Comparison of ENCODE assay signal across 16 cellular contexts in genomic region chr3:72818915-72819314, GRCh38. TPM values are rescaled to one million over a fixed set of nuclear protein-coding genes. Genes with fewer than 3 reads are reported as not detected.
DNase-seq lines count a peak whose midpoint lies in the region; ATAC-seq and TF ChIP-seq lines count a peak whose summit lies in the region.
"Had no signal": no experiment of that assay in that cellular context is flagged by ENCODE, and none has a peak within 500 bp of the region (broad histone marks: within the 10 kb centered on the region; RNA-seq: fewer than 3 reads in every experiment).

No MANE protein-coding gene starts in this region.

- H3K4me1 ChIP-seq in SK-N-SH (ENCODE audit: control insufficient read depth in 1 of 2, insufficient read depth in 2 of 2, low read depth in 1 of 2, low read length in 1 of 2): peaks cover 21 to 25% of the 10 kb centered on the region in 2 experiments

- no peak for TF ChIP-seq CTCF in SK-N-SH (IDR thresholded peaks at IDR 0.05)
- TF ChIP-seq CTCF in fibroblast of mammary gland (conservative IDR thresholded peaks at IDR 0.05; ENCODE audit: control insufficient read depth, insufficient read depth, low read depth, low read length): no peak

- peak overlapping the region in 1 of 2 experiments; percentile 61; a peak in 2 of 4 replicates for H3K27ac ChIP-seq in SK-N-SH (ENCODE audit: low read depth in 2 of 2, low read length in 1 of 2)
- H3K27ac ChIP-seq: C4-2B, SJCRH30 had no signal

- no peaks in the 10 kb centered on the region; the same call in 1 of the 2 replicates for H3K79me2 ChIP-seq in SK-N-SH (ENCODE audit: insufficient read depth)

- no peak overlapping the region for H3K4me3 Mint-ChIP-seq in activated T-cell treated with anti-CD3 and anti-CD28 coated beads, Interleukin-2, amount 50 U/mL, for 72 hours
- H3K4me3 Mint-ChIP-seq in stimulated activated naive CD8-positive, alpha-beta T cell treated with anti-CD3 and anti-CD28 coated beads, Interleukin-15, amount 100 ng/mL, for 72 hours: no peak overlapping the region
- H3K4me3 Mint-ChIP-seq: activated B cell treated with CpG ODN at 0.5 μM for 24 hours, GM23338, type B pancreatic cell had no signal

- TF ChIP-seq EP300 in SK-N-SH (IDR thresholded peaks at IDR 0.05; ENCODE audit: borderline replicate concordance in 1 of 2, low read depth in 1 of 2, low read length in 1 of 2): no peak

- H3K36me3 Mint-ChIP-seq in activated T-cell treated with anti-CD3 and anti-CD28 coated beads, Interleukin-2, amount 50 U/mL, for 72 hours (ENCODE audit: insufficient read depth in 2 of 2): peaks cover 0 to 12% of the 10 kb centered on the region in 2 donors

- H3K9me3 ChIP-seq in SK-N-SH: no peaks in the 10 kb centered on the region
- H3K9me3 ChIP-seq: SJCRH30 had no signal

- TF ChIP-seq RAD21 in SK-N-SH (IDR thresholded peaks at IDR 0.05; ENCODE audit: low read length): no peak

- peak; percentile 51 to 61 for ATAC-seq in activated T-cell treated with anti-CD3 and anti-CD28 coated beads, Interleukin-2, amount 50 U/mL, for 72 hours (replicated peaks in 1 of 2)
- peak; percentile 54 for ATAC-seq in stimulated activated naive CD8-positive, alpha-beta T cell treated with anti-CD3 and anti-CD28 coated beads, Interleukin-15, amount 100 ng/mL, for 72 hours
- ATAC-seq in HG02884 (IDR thresholded peaks at IDR 0.05; ENCODE audit: unreplicated experiment) (no peak), HG02885 (IDR thresholded peaks at IDR 0.05; ENCODE audit: poor library complexity, unreplicated experiment) (no peak)
- ATAC-seq: GM23338 had no signal

- no peaks in the 10 kb centered on the region for H3K27me3 ChIP-seq in SK-N-SH (ENCODE audit: insufficient read depth)
- H3K27me3 ChIP-seq: SJCRH30 had no signal

- H3K4me2 ChIP-seq in SK-N-SH: peak overlapping the region; percentile 18; the same call in 1 of the 2 replicates
- H3K4me2 ChIP-seq: GM23338 had no signal

- peaks cover 26% of the 10 kb centered on the region for H3F3A ChIP-seq in SK-N-SH (replicated peaks; ENCODE audit: insufficient read depth)

- H3K4me3 ChIP-seq in SK-N-SH (ENCODE audit: low read depth in 2 of 2, low read length in 1 of 2) (no peak overlapping the region), fibroblast of mammary gland (ENCODE audit: control insufficient read depth, low read depth, low read length) (no peak overlapping the region)
- H3K4me3 ChIP-seq: GM23338, SJCRH30 had no signal

- H3K27me3 Mint-ChIP-seq in activated T-cell treated with anti-CD3 and anti-CD28 coated beads, Interleukin-2, amount 50 U/mL, for 72 hours (ENCODE audit: low read depth): no peaks in the 10 kb centered on the region
- H3K27me3 Mint-ChIP-seq in stimulated activated naive CD8-positive, alpha-beta T cell treated with anti-CD3 and anti-CD28 coated beads, Interleukin-15, amount 100 ng/mL, for 72 hours: no peaks in the 10 kb centered on the region
- H3K27me3 Mint-ChIP-seq: activated B cell treated with CpG ODN at 0.5 μM for 24 hours, type B pancreatic cell had no signal

- H3K27ac Mint-ChIP-seq in activated T-cell treated with anti-CD3 and anti-CD28 coated beads, Interleukin-2, amount 50 U/mL, for 72 hours: no peak overlapping the region
- no peak overlapping the region for H3K27ac Mint-ChIP-seq in stimulated activated naive CD8-positive, alpha-beta T cell treated with anti-CD3 and anti-CD28 coated beads, Interleukin-15, amount 100 ng/mL, for 72 hours
- H3K27ac Mint-ChIP-seq: activated B cell treated with CpG ODN at 0.5 μM for 24 hours, GM23338, type B pancreatic cell had no signal

- H3K4me1 Mint-ChIP-seq in activated T-cell treated with anti-CD3 and anti-CD28 coated beads, Interleukin-2, amount 50 U/mL, for 72 hours (ENCODE audit: low read depth): peaks cover 20% of the 10 kb centered on the region
- H3K4me1 Mint-ChIP-seq in stimulated activated naive CD8-positive, alpha-beta T cell treated with anti-CD3 and anti-CD28 coated beads, Interleukin-15, amount 100 ng/mL, for 72 hours: peaks cover 25% of the 10 kb centered on the region

- peak; percentile 12 to 37 for DNase-seq in activated T-cell treated with anti-CD3 and anti-CD28 coated beads, Interleukin-2, amount 50 U/mL, for 72 hours
- no peak for DNase-seq in activated T-cell treated with anti-CD3 and anti-CD28 coated beads, Interleukin-2, amount 50 U/mL, for 1 hour
- DNase-seq in SK-N-SH (no peak), fibroblast of mammary gland (ENCODE audit: low read depth) (peak; percentile 97), A172 (ENCODE audit: low spot score) (no peak)
- DNase-seq in stimulated activated naive CD8-positive, alpha-beta T cell treated with anti-CD3 and anti-CD28 coated beads, Interleukin-15, amount 100 ng/mL, for 72 hours: peak in 1 of 2 donors; percentile 32
- DNase-seq: activated B cell treated with CpG ODN at 0.5 μM for 24 hours; effector CD4-positive, alpha-beta T cell; NCI-H1092; NCI-H526; SJCRH30 had no signal

- POLR2A ChIA-PET in SK-N-SH (lab: Yijun Ruan, JAX): no interaction called here

- no peaks in the 10 kb centered on the region for H3K9me2 ChIP-seq in SK-N-SH

- no peak overlapping the region for H3K9ac ChIP-seq in SK-N-SH

- H3K9me3 Mint-ChIP-seq in activated T-cell treated with anti-CD3 and anti-CD28 coated beads, Interleukin-2, amount 50 U/mL, for 72 hours: no peaks in the 10 kb centered on the region
- no peaks in the 10 kb centered on the region for H3K9me3 Mint-ChIP-seq in stimulated activated naive CD8-positive, alpha-beta T cell treated with anti-CD3 and anti-CD28 coated beads, Interleukin-15, amount 100 ng/mL, for 72 hours
- H3K9me3 Mint-ChIP-seq: activated B cell treated with CpG ODN at 0.5 μM for 24 hours, GM23338, type B pancreatic cell had no signal

- WGBS in SK-N-SH (ENCODE audit: low lambda C conversion rate): 95% methylated on average over 1 of the region's 1 CpG

- H4K20me1 ChIP-seq in SK-N-SH (ENCODE audit: insufficient read depth): peaks cover 31% of the 10 kb centered on the region

- H3K36me3 ChIP-seq in SK-N-SH (replicated peaks in 1 of 2; ENCODE audit: control insufficient read depth in 1 of 2, insufficient read depth in 2 of 2, low read length in 1 of 2): peaks cover 26 to 50% of the 10 kb centered on the region in 2 experiments
- H3K36me3 ChIP-seq: SJCRH30 had no signal

- H2AFZ ChIP-seq in SK-N-SH (ENCODE audit: low read depth): no peak overlapping the region
- H2AFZ ChIP-seq: GM23338 had no signal

- CTCF ChIA-PET in SK-N-SH (lab: Yijun Ruan, JAX): interaction anchor here (0.6 to 7.3 kb wide), 19 partner anchors 8 to 1089 kb away, joined by 3 to 143 read pairs (median 4); partner anchors contain the start of gene RYBP

TF ChIP-seq in SK-N-SH, 30 proteins besides CTCF, POLR2A, EP300 and RAD21:
- TF ChIP-seq REST (IDR thresholded peaks at IDR 0.05; ENCODE audit: low read depth, low read length) (no peak), YY1 (IDR thresholded peaks at IDR 0.05; ENCODE audit: low read depth) (no peak), USF1 (IDR thresholded peaks at IDR 0.05; ENCODE audit: borderline replicate concordance, low read depth) (no peak), TAF1 (IDR thresholded peaks at IDR 0.05; ENCODE audit: borderline replicate concordance, low read depth, low read length) (no peak), FOXJ3 (CRISPR knock-in tag; IDR thresholded peaks at IDR 0.05) (no peak), SIN3A (IDR thresholded peaks at IDR 0.05; ENCODE audit: borderline replicate concordance, low read depth, low read length) (no peak), FOSL2 (IDR thresholded peaks at IDR 0.05; ENCODE audit: borderline replicate concordance, low read depth) (no peak), CHD2 (IDR thresholded peaks at IDR 0.05; ENCODE audit: low read length, partially characterized antibody) (no peak), RCOR1 (IDR thresholded peaks at IDR 0.05; ENCODE audit: low read length) (no peak), EZH2phosphoT487 (IDR thresholded peaks at IDR 0.05; ENCODE audit: borderline replicate concordance, low read depth) (no peak), NFIC (IDR thresholded peaks at IDR 0.05; ENCODE audit: borderline replicate concordance) (no peak), TEAD4 (IDR thresholded peaks at IDR 0.05; ENCODE audit: borderline replicate concordance, insufficient read depth) (no peak), NRF1 (IDR thresholded peaks at IDR 0.05; ENCODE audit: low read depth, low read length) (no peak)
TF ChIP-seq in SK-N-SH: peak in this region for 0.

RNA-seq across cellular contexts. Expression of gene SHQ1, which starts 29.3 kb away (rescaled TPM):
- total RNA-seq in activated T-cell treated with anti-CD3 and anti-CD28 coated beads, Interleukin-2, amount 50 U/mL, for 72 hours: 10 to 100 TPM; 26.4 to 26.7 TPM
- 10.5 and 11.7 TPM in 2 replicates for polyA plus RNA-seq in SK-N-SH (2012; rRNA removed)
- 14.8 and 16.1 TPM in 2 replicates for polyA plus RNA-seq in SK-N-SH (2012; cell fraction: cytosol; rRNA removed)
- polyA plus RNA-seq in SK-N-SH (2012; cell fraction: nucleus; rRNA removed): 8.3 and 14.7 TPM in 2 replicates
- total RNA-seq in A172 (2014; rRNA removed; shearing (Covaris generic)): 15.4 and 15.8 TPM in 2 replicates

Comparison
In these comparisons a context has a peak if more than half of its experiments do, and no peak if none do; other contexts are left out.
1. DNase-seq: peak in activated T-cell treated with anti-CD3 and anti-CD28 coated beads, Interleukin-2, amount 50 U/mL, for 72 hours (2 of 2) and fibroblast of mammary gland (single experiment); none in activated T-cell treated with anti-CD3 and anti-CD28 coated beads, Interleukin-2, amount 50 U/mL, for 1 hour (single experiment), SK-N-SH (single experiment) and A172 (single experiment).
2. ATAC-seq: peak in activated T-cell treated with anti-CD3 and anti-CD28 coated beads, Interleukin-2, amount 50 U/mL, for 72 hours (2 of 2) and stimulated activated naive CD8-positive, alpha-beta T cell treated with anti-CD3 and anti-CD28 coated beads, Interleukin-15, amount 100 ng/mL, for 72 hours (single experiment); none in HG02884 (single experiment) and HG02885 (single experiment).